Comparison of ENCODE assay signal across 28 cellular contexts in genomic region chr13:34021619-34022018, GRCh38.
"Had no signal": no experiment of that assay in that cellular context is flagged by ENCODE, and none has a peak within 500 bp of the region (broad histone marks: within the 10 kb centered on the region; RNA-seq: fewer than 3 reads in every experiment).

No MANE protein-coding gene starts in this region.

- H3K36me3 ChIP-seq: colonic mucosa, esophagus muscularis mucosa, esophagus squamous epithelium, gastrocnemius medialis, gastroesophageal sphincter, heart left ventricle, heart right ventricle had no signal

- H3K27me3 Mint-ChIP-seq: dendritic cell treated with granulocyte-macrophage colony-stimulating factor and Interleukin-4, amounts not matched to agents 40 ng/mL and 50 ng/mL, for 4 days; effector memory CD8-positive, alpha-beta T cell had no signal

- H3K4me1 Mint-ChIP-seq: endodermal cell had no signal

- H3K27me3 ChIP-seq: colonic mucosa, dorsolateral prefrontal cortex, esophagus muscularis mucosa, esophagus squamous epithelium, foreskin keratinocyte, gastrocnemius medialis, gastroesophageal sphincter, heart left ventricle, heart right ventricle had no signal

- H3K27ac Mint-ChIP-seq: dendritic cell treated with granulocyte-macrophage colony-stimulating factor and Interleukin-4, amounts not matched to agents 40 ng/mL and 50 ng/mL, for 4 days; effector memory CD8-positive, alpha-beta T cell; endodermal cell had no signal

- H3K4me1 ChIP-seq: colonic mucosa, esophagus muscularis mucosa, esophagus squamous epithelium, gastrocnemius medialis, gastroesophageal sphincter, heart left ventricle, heart right ventricle had no signal

- H3K9me3 ChIP-seq: colonic mucosa, gastrocnemius medialis had no signal

- FAIRE-seq: colon, endometrium, endothelial cell of umbilical vein, frontal cortex had no signal

- H3K4me3 ChIP-seq: colonic mucosa, coronary artery, dorsolateral prefrontal cortex, esophagus muscularis mucosa, esophagus squamous epithelium, gastrocnemius medialis, gastroesophageal sphincter, heart left ventricle, heart right ventricle had no signal

- ATAC-seq: effector memory CD8-positive, alpha-beta T cell; esophagus mucosa; foreskin keratinocyte; gastrocnemius medialis; gastroesophageal sphincter; heart left ventricle; heart right ventricle had no signal

- H3K27ac ChIP-seq: colonic mucosa, coronary artery, dorsolateral prefrontal cortex, esophagus muscularis mucosa, esophagus squamous epithelium, foreskin keratinocyte, gastrocnemius medialis, gastroesophageal sphincter, heart left ventricle, heart right ventricle had no signal

- DNase-seq: colonic mucosa; cortex of kidney; dermis blood vessel endothelial cell; dorsolateral prefrontal cortex; effector CD4-positive, alpha-beta T cell; effector CD8-positive, alpha-beta T cell; effector memory CD4-positive, alpha-beta T cell; effector memory CD8-positive, alpha-beta T cell; endodermal cell; erythroblast; esophagus squamous epithelium; foreskin fibroblast; foreskin keratinocyte; foreskin melanocyte; gastrocnemius medialis; glutamatergic neuron; head of caudate nucleus; heart left ventricle; heart right ventricle had no signal

- H3K4me3 Mint-ChIP-seq: dendritic cell treated with granulocyte-macrophage colony-stimulating factor and Interleukin-4, amounts not matched to agents 40 ng/mL and 50 ng/mL, for 4 days; effector memory CD8-positive, alpha-beta T cell; endodermal cell had no signal
